Comparison of ENCODE assay signal across 8 cellular contexts in the genomic region with DNA sequence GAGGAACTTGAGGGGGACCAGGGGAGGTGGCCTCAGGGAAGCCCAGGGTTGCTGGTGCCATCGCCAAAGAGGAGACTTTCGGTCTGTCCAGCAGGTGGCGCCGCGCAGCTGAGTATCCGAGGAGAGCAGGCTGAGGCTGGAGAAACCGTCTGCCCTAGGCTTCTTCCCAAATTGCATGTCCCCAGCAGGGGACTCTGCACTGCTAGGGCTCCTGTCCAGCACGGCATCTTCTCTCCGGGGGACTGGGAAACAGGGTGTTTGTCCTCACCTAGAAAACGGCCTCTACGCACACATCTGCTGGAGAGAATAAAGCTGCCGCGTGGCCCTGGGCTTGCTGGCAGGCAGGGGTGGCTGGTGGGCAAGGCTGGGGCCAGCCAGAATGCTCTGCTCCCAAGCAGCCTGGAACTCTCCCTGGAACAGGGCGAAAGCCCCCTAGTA.
DNase-seq lines count a peak whose midpoint lies in the region; ATAC-seq and TF ChIP-seq lines count a peak whose summit lies in the region.

No MANE protein-coding gene starts in this region.

- peaks cover 6% of the 10 kb centered on the region for H3K27me3 Mint-ChIP-seq in activated T-cell treated with anti-CD3 and anti-CD28 coated beads, Interleukin-2, amount 50 U/mL, for 4 hours (ENCODE audit: low read depth)
- H3K27me3 Mint-ChIP-seq in neural progenitor cell (ENCODE audit: insufficient read depth, low read depth) = peaks cover 6% of the 10 kb centered on the region

- no peaks in the 10 kb centered on the region for H3K9me3 Mint-ChIP-seq in activated T-cell treated with anti-CD3 and anti-CD28 coated beads, Interleukin-2, amount 50 U/mL, for 4 hours
- H3K9me3 Mint-ChIP-seq in neural progenitor cell = no peaks in the 10 kb centered on the region

- no peak overlapping the region for H3K4me3 ChIP-seq in OCI-LY3 (ENCODE audit: low read length)
- no peak overlapping the region for H3K4me3 ChIP-seq in neural progenitor cell

- H3K27ac ChIP-seq in OCI-LY3 (ENCODE audit: low read length) (no peak overlapping the region), neural progenitor cell (no peak overlapping the region)

- peak; percentile 63 for TF ChIP-seq CTCF in OCI-LY3 (IDR thresholded peaks at IDR 0.05; ENCODE audit: low read depth, low read length)
- TF ChIP-seq CTCF in neural progenitor cell (IDR thresholded peaks at IDR 0.05) = peak; percentile 88

- H3K36me3 ChIP-seq in OCI-LY3 (replicated peaks; ENCODE audit: low read depth, low read length) (no peaks in the 10 kb centered on the region), neural progenitor cell (no peaks in the 10 kb centered on the region)

- H3K4me1 ChIP-seq in OCI-LY3 (ENCODE audit: low read length) (no peaks in the 10 kb centered on the region), neural progenitor cell (no peaks in the 10 kb centered on the region)

- H3K4me1 Mint-ChIP-seq in activated T-cell treated with anti-CD3 and anti-CD28 coated beads, Interleukin-2, amount 50 U/mL, for 4 hours (ENCODE audit: low read depth) = no peaks in the 10 kb centered on the region
- peaks cover 15% of the 10 kb centered on the region for H3K4me1 Mint-ChIP-seq in neural progenitor cell

- DNase-seq in DMS114 treated with DMSO at 0.1 percent for 48 hours (lab: John Stamatoyannopoulos, UW; ENCODE audit: unreplicated experiment) = peak; percentile 75
- peak; percentile 33 for DNase-seq in HT1080 (ENCODE audit: low read depth)
- DNase-seq in activated T-cell treated with anti-CD3 and anti-CD28 coated beads, Interleukin-2, amount 50 U/mL, for 4 hours = peak; percentile 60
- peak; percentile 51 for DNase-seq in fibroblast of peridontal ligament (ENCODE audit: extremely low read depth)
- peak; percentile 94 for DNase-seq in neural progenitor cell (ENCODE audit: low spot score)
- DNase-seq in stromal cell of bone marrow (ENCODE audit: low read depth) = peak; percentile 36

- H3K9me3 ChIP-seq in OCI-LY3 (ENCODE audit: insufficient read depth, low read length) (no peaks in the 10 kb centered on the region), neural progenitor cell (ENCODE audit: low read depth) (no peaks in the 10 kb centered on the region)

- H3K4me2 ChIP-seq in OCI-LY3 (ENCODE audit: low read length) (no peak overlapping the region), neural progenitor cell (peak overlapping the region; percentile 61)

- no peaks in the 10 kb centered on the region for H3K36me3 Mint-ChIP-seq in activated T-cell treated with anti-CD3 and anti-CD28 coated beads, Interleukin-2, amount 50 U/mL, for 4 hours (ENCODE audit: insufficient read depth)
- no peaks in the 10 kb centered on the region for H3K36me3 Mint-ChIP-seq in neural progenitor cell

- H3K9ac ChIP-seq in OCI-LY3 (ENCODE audit: low read length) = no peak overlapping the region
- no peak overlapping the region for H3K9ac ChIP-seq in neural progenitor cell

- H4K20me1 ChIP-seq in OCI-LY3 (ENCODE audit: insufficient read depth, low read length) = no peaks in the 10 kb centered on the region
- no peaks in the 10 kb centered on the region for H4K20me1 ChIP-seq in neural progenitor cell (ENCODE audit: low read depth)

- H2AFZ ChIP-seq in OCI-LY3 (ENCODE audit: low read depth, low read length) (no peak overlapping the region), neural progenitor cell (replicated peaks) (peak overlapping the region; percentile 85)

- no peak overlapping the region for H3K27ac Mint-ChIP-seq in neural progenitor cell

- H3K4me3 Mint-ChIP-seq in activated T-cell treated with anti-CD3 and anti-CD28 coated beads, Interleukin-2, amount 50 U/mL, for 4 hours = no peak overlapping the region
- H3K4me3 Mint-ChIP-seq in neural progenitor cell = no peak overlapping the region

- peak; percentile 89 for ATAC-seq in GM21515 (IDR thresholded peaks at IDR 0.05; ENCODE audit: unreplicated experiment)
- ATAC-seq in activated T-cell treated with anti-CD3 and anti-CD28 coated beads, Interleukin-2, amount 50 U/mL, for 4 hours = peak; percentile 79 to 80

- no peaks in the 10 kb centered on the region for H3K27me3 ChIP-seq in OCI-LY3 (ENCODE audit: low read depth, low read length)
- H3K27me3 ChIP-seq in neural progenitor cell = no peaks in the 10 kb centered on the region

- H3F3A ChIP-seq in neural progenitor cell (ENCODE audit: low read depth) = no peaks in the 10 kb centered on the region

- H3K79me2 ChIP-seq in OCI-LY3 (ENCODE audit: low read length) = no peaks in the 10 kb centered on the region
- H3K79me2 ChIP-seq in neural progenitor cell (ENCODE audit: low read depth) = no peaks in the 10 kb centered on the region

Comparison
In these comparisons a context has a peak if more than half of its experiments do, and no peak if none do; other contexts are left out.
1. DNase-seq: peak in every context shown above with its lines; median percentile 94 in neural progenitor cell; 75 in DMS114 treated with DMSO at 0.1 percent for 48 hours; 60 in activated T-cell treated with anti-CD3 and anti-CD28 coated beads, Interleukin-2, amount 50 U/mL, for 4 hours; 51 in fibroblast of peridontal ligament; 36 in stromal cell of bone marrow; 33 in HT1080.